In genomic region chr18:24869285-24869684, GRCh38 we compare ENCODE assay signal across 25 cellular contexts.
"Had no signal": no experiment of that assay in that cellular context is flagged by ENCODE, and none has a peak within 500 bp of the region (broad histone marks: within the 10 kb centered on the region; RNA-seq: fewer than 3 reads in every experiment).

No MANE protein-coding gene starts in this region.

- DNase-seq: activated CD4-positive, alpha-beta T cell treated with anti-CD3 and anti-CD28 coated beads for 4 hours; activated CD4-positive, alpha-beta T cell treated with anti-CD3 and anti-CD28 coated beads, Interleukin-2, amount 50 U/mL, for 4 hours; activated CD4-positive, CD25-positive, alpha-beta regulatory T cell; activated CD8-positive, alpha-beta memory T cell treated with anti-CD3 and anti-CD28 coated beads for 24 hours; activated CD8-positive, alpha-beta memory T cell treated with anti-CD3 and anti-CD28 coated beads, Interleukin-2, amount 50 U/mL, for 4 hours; activated effector memory CD4-positive, alpha-beta T cell treated with anti-CD3 and anti-CD28 coated beads, Interleukin-2, amount 50 U/mL, for 16 hours; activated naive CD4-positive, alpha-beta T cell treated with anti-CD3 and anti-CD28 coated beads for 36 hours; activated naive CD8-positive, alpha-beta T cell treated with anti-CD3 and anti-CD28 coated beads for 36 hours; activated T-cell treated with anti-CD3 and anti-CD28 coated beads, Interleukin-2, amount 50 U/mL, for 1 hour; cerebellar nuclear complex; colonic mucosa; effector CD8-positive, alpha-beta T cell; hippocampal formation; immature natural killer cell; kidney; naive thymus-derived CD8-positive, alpha-beta T cell; posterior cingulate gyrus; right cardiac atrium; spleen; stimulated activated naive CD4-positive, alpha-beta T cell; tibial artery had no signal

- H3K36me3 ChIP-seq: ascending aorta, cardiac muscle cell, colonic mucosa, gastroesophageal sphincter, spleen, suprapubic skin, tibial artery had no signal

- H3K4me1 ChIP-seq: ascending aorta, gastroesophageal sphincter, spleen, suprapubic skin, tibial artery had no signal

- H3K27ac ChIP-seq: ascending aorta, cardiac muscle cell, colonic mucosa, gastroesophageal sphincter, spleen, suprapubic skin, tibial artery had no signal

- H3K9me3 ChIP-seq: ascending aorta, colonic mucosa, gastroesophageal sphincter, spleen, suprapubic skin, tibial artery had no signal

- H3K4me3 ChIP-seq: ascending aorta, cardiac muscle cell, colonic mucosa, gastroesophageal sphincter, spleen, suprapubic skin, tibial artery had no signal

- H3K27me3 ChIP-seq: ascending aorta, cardiac muscle cell, colonic mucosa, gastroesophageal sphincter, spleen, suprapubic skin, tibial artery had no signal
